Comparison of ENCODE assay signal across 25 cellular contexts in the genomic region with DNA sequence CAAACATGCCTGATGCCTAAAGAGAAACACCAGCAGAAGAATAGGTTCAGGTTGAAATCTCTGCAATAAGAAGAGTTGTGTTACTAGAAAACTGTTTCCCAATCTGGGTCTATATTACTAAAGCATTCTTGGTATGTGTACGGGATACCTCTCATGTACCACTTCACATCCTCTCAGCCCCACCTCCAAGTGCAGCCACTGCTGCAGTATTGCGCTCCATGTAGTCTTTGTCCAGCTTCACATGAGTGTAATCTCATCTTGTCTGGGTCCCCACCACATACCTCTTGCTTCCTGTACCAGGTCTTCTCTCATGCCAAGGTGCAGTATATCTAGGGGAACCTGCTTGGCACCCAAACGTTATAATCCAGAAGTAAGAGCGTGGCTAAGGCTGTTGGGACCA.
DNase-seq lines count a peak whose midpoint lies in the region; ATAC-seq and TF ChIP-seq lines count a peak whose summit lies in the region.
"Had no signal": no experiment of that assay in that cellular context is flagged by ENCODE, and none has a peak within 500 bp of the region (broad histone marks: within the 10 kb centered on the region; RNA-seq: fewer than 3 reads in every experiment).

No MANE protein-coding gene starts in this region.

- DNase-seq in AG10803 (ENCODE audit: low read depth) (peak; percentile 40), EH (ENCODE audit: low read depth) (peak; percentile 40), choroid plexus epithelial cell (ENCODE audit: low read depth) (peak; percentile 67), mesendoderm (no peak), NCI-H1436 (lab: John Stamatoyannopoulos, UW) (no peak), DMS114 treated with DMSO at 0.1 percent for 48 hours (lab: John Stamatoyannopoulos, UW; ENCODE audit: unreplicated experiment) (no peak)
- DNase-seq: BE2C, EL, GDM1, MM.1S, NCI-H1694, NCI-H2029 treated with DMSO at 0.1 percent for 48 hours, NCI-H2171, NCI-H226, NCI-H510A, NCI-H69, OCI-M1, Peyer's patch, SIG-M5 had no signal

- no peaks in the 10 kb centered on the region for H3K79me2 ChIP-seq in mesendoderm (ENCODE audit: control insufficient read depth, insufficient read depth, low read length)

- no peak overlapping the region for H2BK120ac ChIP-seq in mesendoderm (ENCODE audit: low read depth, low read length)

- WGBS in mesendoderm (ENCODE audit: extremely low coverage, insufficient coverage, low lambda C conversion rate), result no CpG with 5 or more reads among the region's 4 CpGs

- H3K9ac ChIP-seq in mesendoderm (ENCODE audit: low read length), result no peak overlapping the region
- H3K9ac ChIP-seq: KMS-11 had no signal

- H3K18ac ChIP-seq in mesendoderm (ENCODE audit: low read length), result no peak overlapping the region

- peaks cover 3% of the 10 kb centered on the region for H3K4me1 ChIP-seq in mesendoderm (ENCODE audit: control insufficient read depth, low read depth, low read length)

- H3K4me2 ChIP-seq in mesendoderm (ENCODE audit: low read length), result no peak overlapping the region
- H3K4me2 ChIP-seq: KMS-11 had no signal

- H3K27ac ChIP-seq in mesendoderm (ENCODE audit: low read depth, low read length), result no peak overlapping the region
- H3K27ac ChIP-seq: KMS-11 had no signal

- ATAC-seq in GM18502 (IDR thresholded peaks at IDR 0.05; ENCODE audit: poor library complexity, unreplicated experiment) (no peak), GM18868 (IDR thresholded peaks at IDR 0.05; ENCODE audit: unreplicated experiment) (no peak)
- ATAC-seq: GM12878, HCT116, SK-N-SH treated with all-trans-retinoic acid at 6 μM for 48 hours had no signal

- H4K8ac ChIP-seq in mesendoderm (ENCODE audit: low read depth, low read length), result no peak overlapping the region

- no peaks in the 10 kb centered on the region for H3K36me3 ChIP-seq in mesendoderm (ENCODE audit: control insufficient read depth, insufficient read depth, low read length)
- H3K36me3 ChIP-seq: BE2C, Peyer's patch had no signal

- no peak overlapping the region for H4K5ac ChIP-seq in mesendoderm (ENCODE audit: low read length)

- H3K27me3 ChIP-seq in mesendoderm (ENCODE audit: insufficient read depth, low read length, poor library complexity), result no peaks in the 10 kb centered on the region
- H3K27me3 ChIP-seq: BE2C, Peyer's patch had no signal

- H2BK15ac ChIP-seq in mesendoderm (replicated peaks; ENCODE audit: low read depth), result no peak overlapping the region

- TF ChIP-seq CTCF in AG10803 (conservative IDR thresholded peaks at IDR 0.05; ENCODE audit: low read length) (no peak), choroid plexus epithelial cell (conservative IDR thresholded peaks at IDR 0.05; ENCODE audit: low read depth, low read length) (no peak)

- H3K23ac ChIP-seq in mesendoderm (ENCODE audit: low read length), result no peak overlapping the region

- H3K56ac ChIP-seq in mesendoderm (ENCODE audit: low read length), result no peak overlapping the region

- no peak overlapping the region for H3K4ac ChIP-seq in mesendoderm (ENCODE audit: low read depth, low read length)

- H2BK5ac ChIP-seq in mesendoderm (ENCODE audit: low read length), result no peak overlapping the region

- no peaks in the 10 kb centered on the region for H3K79me1 ChIP-seq in mesendoderm (ENCODE audit: low read length)

- no peak overlapping the region for H3K4me3 ChIP-seq in AG10803 (ENCODE audit: low read length)
- H3K4me3 ChIP-seq in choroid plexus epithelial cell (ENCODE audit: low read depth, low read length), result no peak overlapping the region
- no peak overlapping the region for H3K4me3 ChIP-seq in mesendoderm (ENCODE audit: low read length)
- H3K4me3 ChIP-seq: GM12878, Peyer's patch had no signal

- peak overlapping the region; percentile 75 for H2AK5ac ChIP-seq in mesendoderm (ENCODE audit: low read length)

Comparison
In these comparisons a context has a peak if more than half of its experiments do, and no peak if none do; other contexts are left out.
1. DNase-seq: peak in AG10803 (single experiment), EH (single experiment) and choroid plexus epithelial cell (single experiment); none in mesendoderm (single experiment), NCI-H1436 (single experiment) and DMS114 treated with DMSO at 0.1 percent for 48 hours (single experiment).